Comparison of ENCODE assay signal across 8 cellular contexts in genomic region chr15:25850154-25851111, GRCh38. TPM values are rescaled to one million over a fixed set of nuclear protein-coding genes. Genes with fewer than 3 reads are reported as not detected.
DNase-seq lines count a peak whose midpoint lies in the region; ATAC-seq and TF ChIP-seq lines count a peak whose summit lies in the region.

No MANE protein-coding gene starts in this region.

- no peaks in the 10 kb centered on the region for H3K27me3 ChIP-seq in BE2C
- H3K27me3 ChIP-seq in stomach smooth muscle (ENCODE audit: control insufficient read depth in 1 of 2, insufficient read depth in 2 of 2, low read length in 2 of 2) = no peaks in the 10 kb centered on the region

- no peaks in the 10 kb centered on the region for H3K9me3 Mint-ChIP-seq in IgD-negative memory B cell

- no peak for TF ChIP-seq CTCF in BE2C (IDR thresholded peaks at IDR 0.05; ENCODE audit: low read depth, low read length)

- ATAC-seq in GM21515 (IDR thresholded peaks at IDR 0.05; ENCODE audit: unreplicated experiment) = peak; percentile 85

- H3K4me3 ChIP-seq in BE2C (ENCODE audit: low read depth, low read length) = peak overlapping the region; percentile 19; the same call in 1 of the 2 replicates
- peak overlapping the region; percentile 72 to 83 for H3K4me3 ChIP-seq in stomach smooth muscle (ENCODE audit: low read length in 2 of 2)

- no peaks in the 10 kb centered on the region for H3K36me3 Mint-ChIP-seq in IgD-negative memory B cell

- H3K4me1 ChIP-seq in BE2C (no peaks in the 10 kb centered on the region), stomach smooth muscle (ENCODE audit: control insufficient read depth, insufficient read depth, low read length) (peaks cover 45% of the 10 kb centered on the region)

- peak overlapping the region; percentile 73 to 92 (median 79) for H3K4me3 Mint-ChIP-seq in IgD-negative memory B cell

- no peak for DNase-seq in BE2C
- peak in 2 of 3 experiments; percentile 55 to 56 for DNase-seq in activated CD8-positive, alpha-beta memory T cell treated with anti-CD3 and anti-CD28 coated beads for 48 hours (ENCODE audit: low read depth in 2 of 3, low spot score in 2 of 3)
- DNase-seq in epithelial cell of prostate (ENCODE audit: low read depth, low spot score) = no peak
- peak; percentile 77 for DNase-seq in myocyte (ENCODE audit: low read depth)
- DNase-seq in NCI-H1105 (lab: John Stamatoyannopoulos, UW) = no peak

- peak overlapping the region; percentile 47 to 94 (median 76) for H3K27ac Mint-ChIP-seq in IgD-negative memory B cell

- H3K36me3 ChIP-seq in BE2C (no peaks in the 10 kb centered on the region), stomach smooth muscle (ENCODE audit: control insufficient read depth in 2 of 2, insufficient read depth in 2 of 2, low read length in 2 of 2) (no peaks in the 10 kb centered on the region)

- H3K4me1 Mint-ChIP-seq in IgD-negative memory B cell = peaks cover 44 to 63% (median 44%) of the 10 kb centered on the region in 3 donors

- H3K27me3 Mint-ChIP-seq in IgD-negative memory B cell = peaks cover 2% of the 10 kb centered on the region

- H3K9ac ChIP-seq in stomach smooth muscle (ENCODE audit: low read length in 2 of 2) = peak overlapping the region; percentile 71 to 76

- H3K27ac ChIP-seq in epithelial cell of prostate (peak overlapping the region; percentile 32), stomach smooth muscle (ENCODE audit: low read length) (peak overlapping the region; percentile 93)

- H3K9me3 ChIP-seq in BE2C = no peaks in the 10 kb centered on the region; the same call in 1 of the 2 replicates
- no peaks in the 10 kb centered on the region for H3K9me3 ChIP-seq in stomach smooth muscle (ENCODE audit: control insufficient read depth in 2 of 2, low read length in 2 of 2)

RNA-seq across cellular contexts. Expression of gene ATP10A, which starts 12.7 kb away (rescaled TPM):
- polyA plus RNA-seq in BE2C (2012; ENCODE audit: insufficient read depth, insufficient read length, low read depth) = not detected
- polyA plus RNA-seq in IgD-negative memory B cell = 0.48 TPM
- 0.62 and 1.2 TPM in 2 replicates for total RNA-seq in myocyte
- polyA plus RNA-seq in myocyte (2012) = 97.7 TPM

Comparison
In these comparisons a context has a peak if more than half of its experiments do, and no peak if none do; other contexts are left out.
1. DNase-seq: peak in activated CD8-positive, alpha-beta memory T cell treated with anti-CD3 and anti-CD28 coated beads for 48 hours (2 of 3) and myocyte (single experiment); none in BE2C (single experiment), epithelial cell of prostate (single experiment) and NCI-H1105 (single experiment).